ENCODE assay signal across 8 cellular contexts in the genomic region with DNA sequence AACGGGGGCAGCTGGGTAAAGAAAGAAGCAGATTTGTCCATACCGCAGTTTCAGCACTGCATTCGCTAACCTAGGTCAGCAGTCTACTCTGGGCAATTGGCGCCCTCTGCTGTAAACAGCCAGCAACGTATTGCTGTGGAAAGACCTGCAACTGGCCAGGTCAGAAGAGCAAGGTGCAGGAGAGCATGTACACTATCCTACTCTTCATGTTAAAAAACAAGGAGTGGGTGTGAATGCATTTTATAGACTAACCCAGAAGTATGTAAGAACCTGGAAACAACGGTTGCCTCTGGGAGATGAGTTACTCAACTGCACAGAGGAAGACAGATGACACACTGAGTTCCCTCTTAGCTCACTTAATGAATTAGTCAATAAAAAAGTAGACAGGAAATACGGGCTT. TPM values are rescaled to one million over a fixed set of nuclear protein-coding genes. Genes with fewer than 3 reads are reported as not detected.
A peak's percentile ranks its signal among the peaks of the same experiment; 100 is the strongest.
DNase-seq lines count a peak whose midpoint lies in the region; ATAC-seq and TF ChIP-seq lines count a peak whose summit lies in the region.

No MANE protein-coding gene starts in this region.

- intact Hi-C loops in CD4-positive, alpha-beta T cell (cut with DNase I, micrococcal nuclease): loop anchor here (1.0 to 5.0 kb wide), 6 partner anchors 35 to 243 kb away; partner anchors contain the start of gene TEKT4 (in 1 of the 2)

- H3K27me3 ChIP-seq in CD4-positive, alpha-beta T cell (ENCODE audit: control insufficient read depth, insufficient read depth, low read length): no peaks in the 10 kb centered on the region
- H3K27me3 ChIP-seq in endodermal cell (ENCODE audit: control insufficient read depth, insufficient read depth, low read length, poor library complexity, severe bottlenecking): no peaks in the 10 kb centered on the region

- peaks cover 47% of the 10 kb centered on the region for H3K36me3 ChIP-seq in endodermal cell (ENCODE audit: control insufficient read depth, insufficient read depth, low read length)

- peak overlapping the region; percentile 45 for H3K27ac Mint-ChIP-seq in CD4-positive, alpha-beta T cell
- no peak overlapping the region for H3K27ac Mint-ChIP-seq in endodermal cell

- H3K9me3 ChIP-seq in CD4-positive, alpha-beta T cell (ENCODE audit: control insufficient read depth, low read length): no peaks in the 10 kb centered on the region
- H3K9me3 ChIP-seq in endodermal cell (ENCODE audit: control insufficient read depth, low read length): no peaks in the 10 kb centered on the region

- WGBS in endodermal cell (ENCODE audit: insufficient coverage in 1 of 2, insufficient read length in 1 of 2), 2 experiments: 49 to 52% methylated on average over 7 of the region's 7 CpGs

- ATAC-seq in CD4-positive, alpha-beta T cell (ENCODE audit: poor library complexity): peak; percentile 99
- ATAC-seq in GM19328 (IDR thresholded peaks at IDR 0.05; ENCODE audit: unreplicated experiment): peak; percentile 96
- peak; percentile 93 for ATAC-seq in HG03432 (IDR thresholded peaks at IDR 0.05; ENCODE audit: unreplicated experiment)

- TF ChIP-seq CTCF in CD4-positive, alpha-beta T cell (IDR thresholded peaks at IDR 0.05): peak; percentile 89
- peak; percentile 87 for TF ChIP-seq CTCF in endodermal cell (conservative IDR thresholded peaks at IDR 0.05)

- no peak overlapping the region for H3K9ac ChIP-seq in endodermal cell (ENCODE audit: extremely low read depth, low read length, poor library complexity, severe bottlenecking)

- CTCF ChIA-PET in CD4-positive, alpha-beta T cell (lab: Charles Lee): interaction anchor here (0.6 to 4.5 kb wide), 14 partner anchors 10 to 159 kb away, joined by 3 to 85 read pairs (median 4); partner anchors contain the start of gene MAL

- no peak overlapping the region for H3K27ac ChIP-seq in CD4-positive, alpha-beta T cell (ENCODE audit: low read depth, low read length)
- no peak overlapping the region for H3K27ac ChIP-seq in endodermal cell (ENCODE audit: low read depth, low read length)

- no peaks in the 10 kb centered on the region for H3K27me3 Mint-ChIP-seq in CD4-positive, alpha-beta T cell
- H3K27me3 Mint-ChIP-seq in endodermal cell (ENCODE audit: insufficient read depth): no peaks in the 10 kb centered on the region

- no peaks in the 10 kb centered on the region for H3K9me3 Mint-ChIP-seq in CD4-positive, alpha-beta T cell
- H3K9me3 Mint-ChIP-seq in endodermal cell: no peaks in the 10 kb centered on the region

- peak overlapping the region; percentile 36 for H3K4me3 Mint-ChIP-seq in CD4-positive, alpha-beta T cell
- no peak overlapping the region for H3K4me3 Mint-ChIP-seq in endodermal cell

- H3K36me3 Mint-ChIP-seq in CD4-positive, alpha-beta T cell (ENCODE audit: low read depth): peaks cover 71% of the 10 kb centered on the region
- H3K36me3 Mint-ChIP-seq in endodermal cell (ENCODE audit: low read depth): peaks cover 59% of the 10 kb centered on the region

- no peaks in the 10 kb centered on the region for H3K4me1 ChIP-seq in endodermal cell (ENCODE audit: control insufficient read depth, insufficient read depth, low read length)

- peak; percentile 59 to 76 (median 69) for DNase-seq in CD4-positive, alpha-beta T cell
- DNase-seq in NCI-H774 (lab: John Stamatoyannopoulos, UW) (peak; percentile 51), endodermal cell (peak; percentile 90), myocyte (ENCODE audit: low read depth) (peak; percentile 62)
- DNase-seq in activated CD8-positive, alpha-beta memory T cell treated with anti-CD3 and anti-CD28 coated beads for 24 hours: peak; percentile 79
- peak; percentile 39 for DNase-seq in stimulated activated CD8-positive, alpha-beta memory T cell treated with anti-CD3 and anti-CD28 coated beads, Interleukin-7, amount 100 ng/mL, for 24 hours (ENCODE audit: low read depth)

- H3K4me1 Mint-ChIP-seq in CD4-positive, alpha-beta T cell (ENCODE audit: low read depth): peaks cover 46% of the 10 kb centered on the region
- H3K4me1 Mint-ChIP-seq in endodermal cell: peaks cover 5% of the 10 kb centered on the region

- H3K4me3 ChIP-seq in endodermal cell (ENCODE audit: low read length): no peak overlapping the region

- POLR2A ChIA-PET in CD4-positive, alpha-beta T cell (lab: Charles Lee): interaction anchor here (0.7 to 3.3 kb wide), 9 partner anchors 35 to 93 kb away, joined by 4 to 34 read pairs (median 6); partner anchors contain the start of genes MAL and ZNF514

RNA-seq across cellular contexts. Expression of gene MRPS5, which starts 6.2 kb away (rescaled TPM):
- 10 to 100 TPM; 15.3 to 16.3 TPM for total RNA-seq in CD4-positive, alpha-beta T cell
- total RNA-seq in endodermal cell (10 to 100 TPM; 57.9 to 59.0 TPM), myocyte (57.6 and 78.6 TPM in 2 replicates)
- 72.0 TPM for polyA plus RNA-seq in endodermal cell (2013, experiment 1 of 2)
- 61.4 TPM for polyA plus RNA-seq in endodermal cell (2013, experiment 2 of 2)
- polyA plus RNA-seq in myocyte (2012): 49.1 TPM

RNA-seq across cellular contexts. Expression of gene ZNF514, which starts 44.2 kb away (rescaled TPM):
- 1 to 10 TPM; 4.7 to 6.3 TPM for total RNA-seq in CD4-positive, alpha-beta T cell
- 10 to 100 TPM; 27.8 to 37.1 TPM for total RNA-seq in endodermal cell
- polyA plus RNA-seq in endodermal cell (2013, experiment 1 of 2): 19.8 TPM
- 19.8 TPM for polyA plus RNA-seq in endodermal cell (2013, experiment 2 of 2)
- total RNA-seq in myocyte: 12.2 and 12.3 TPM in 2 replicates
- polyA plus RNA-seq in myocyte (2012): 9.2 TPM

RNA-seq across cellular contexts. Expression of gene ZNF2, which starts 50.2 kb away (rescaled TPM):
- total RNA-seq in CD4-positive, alpha-beta T cell: under 1 TPM in 1 of 2 experiments, not detected in 1; 0.53 TPM
- 1 to 10 TPM; 2.9 to 4.1 TPM for total RNA-seq in endodermal cell
- 5.9 TPM for polyA plus RNA-seq in endodermal cell (2013, experiment 1 of 2)
- 5.5 TPM for polyA plus RNA-seq in endodermal cell (2013, experiment 2 of 2)
- total RNA-seq in myocyte: 9.4 and 9.6 TPM in 2 replicates
- polyA plus RNA-seq in myocyte (2012): 4.5 TPM

Comparison
In these comparisons a context has a peak if more than half of its experiments do, and no peak if none do; other contexts are left out.
1. DNase-seq: peak in every context shown above with its lines; median percentile 90 in endodermal cell; 79 in activated CD8-positive, alpha-beta memory T cell treated with anti-CD3 and anti-CD28 coated beads for 24 hours; 69 in CD4-positive, alpha-beta T cell; 62 in myocyte; 51 in NCI-H774; 39 in stimulated activated CD8-positive, alpha-beta memory T cell treated with anti-CD3 and anti-CD28 coated beads, Interleukin-7, amount 100 ng/mL, for 24 hours.